Comparison of ENCODE assay signal across 34 cellular contexts in genomic region chr7:23218196-23218595, GRCh38. TPM values are rescaled to one million over a fixed set of nuclear protein-coding genes. Genes with fewer than 3 reads are reported as not detected.
"Had no signal": no experiment of that assay in that cellular context is flagged by ENCODE, and none has a peak within 500 bp of the region (broad histone marks: within the 10 kb centered on the region; RNA-seq: fewer than 3 reads in every experiment).

No MANE protein-coding gene starts in this region.

- DNase-seq: activated B cell treated with CpG ODN at 0.5 μM for 24 hours; activated CD4-positive, alpha-beta T cell treated with anti-CD3 and anti-CD28 coated beads for 48 hours; activated CD4-positive, alpha-beta T cell treated with anti-CD3 and anti-CD28 coated beads, Interleukin-2, amount 50 U/mL, for 1 hour; activated CD4-positive, alpha-beta T cell treated with anti-CD3 and anti-CD28 coated beads, Interleukin-2, amount 50 U/mL, for 48 hours; activated CD8-positive, alpha-beta memory T cell treated with anti-CD3 and anti-CD28 coated beads for 24 hours; activated CD8-positive, alpha-beta T cell treated with anti-CD3 and anti-CD28 coated beads for 36 hours; activated effector memory CD4-positive, alpha-beta T cell treated with Interleukin-2 at 50 U/mL for 16 hours; activated gamma-delta T cell treated with Interleukin-2 at 50 U/mL for 16 hours; activated naive CD4-positive, alpha-beta T cell treated with anti-CD3 and anti-CD28 coated beads, Interleukin-2, amount 50 U/mL, for 16 hours; activated naive CD4-positive, alpha-beta T cell treated with Interleukin-2 at 50 U/mL for 16 hours; activated naive CD8-positive, alpha-beta T cell treated with anti-CD3 and anti-CD28 coated beads for 36 hours; activated naive CD8-positive, alpha-beta T cell treated with anti-CD3 and anti-CD28 coated beads, Interleukin-2, amount 50 U/mL, for 24 hours; activated T-cell treated with anti-CD3 and anti-CD28 coated beads, Interleukin-2, amount 50 U/mL, for 4 hours; adrenal gland; amygdala; aorta; body of pancreas; caudate nucleus; cortex of kidney; dorsolateral prefrontal cortex; effector memory CD4-positive, alpha-beta T cell; endodermal cell; foreskin keratinocyte; gastrocnemius medialis; glutamatergic neuron; heart left ventricle; T-helper 1 cell; T-helper 17 cell; T1000; WERI-Rb-1 had no signal

- H3K27me3 ChIP-seq: adrenal gland, body of pancreas, foreskin keratinocyte, gastrocnemius medialis, heart left ventricle had no signal

- H3K27ac ChIP-seq: adrenal gland, body of pancreas, dorsolateral prefrontal cortex, foreskin keratinocyte, gastrocnemius medialis, heart left ventricle, WERI-Rb-1 had no signal

- H3K36me3 ChIP-seq: adrenal gland, gastrocnemius medialis, heart left ventricle, WERI-Rb-1 had no signal

- H3K4me1 ChIP-seq: adrenal gland, body of pancreas, foreskin keratinocyte had no signal

- ATAC-seq: activated CD4-positive, CD25-positive, alpha-beta regulatory T cell treated with anti-CD3 and anti-CD28 coated beads, Interleukin-2, amount 50 U/mL, for 24 hours; activated CD8-positive, alpha-beta T cell treated with anti-CD3 and anti-CD28 coated beads for 36 hours; activated naive CD8-positive, alpha-beta T cell treated with anti-CD3 and anti-CD28 coated beads, Interleukin-2, amount 50 U/mL, for 24 hours; activated T-cell treated with anti-CD3 and anti-CD28 coated beads, Interleukin-2, amount 50 U/mL, for 4 hours; activated T-helper 17 cell treated with anti-CD3 and anti-CD28 coated beads, Interleukin-2, amount 50 U/mL, for 72 hours; body of pancreas; esophagus mucosa; foreskin keratinocyte; gastrocnemius medialis; heart left ventricle; T-helper 17 cell had no signal

- FAIRE-seq: colon had no signal

- H3K9me3 ChIP-seq: adrenal gland, body of pancreas, gastrocnemius medialis, heart left ventricle had no signal

- H3K4me3 ChIP-seq: adrenal gland, body of pancreas, dorsolateral prefrontal cortex, gastrocnemius medialis, heart left ventricle had no signal

RNA-seq across cellular contexts. Expression of gene GPNMB, which starts 28.4 kb away (rescaled TPM):
- total RNA-seq: T-helper 17 cell had no signal
